21 cellular contexts compared by ENCODE assay signal in the genomic region with DNA sequence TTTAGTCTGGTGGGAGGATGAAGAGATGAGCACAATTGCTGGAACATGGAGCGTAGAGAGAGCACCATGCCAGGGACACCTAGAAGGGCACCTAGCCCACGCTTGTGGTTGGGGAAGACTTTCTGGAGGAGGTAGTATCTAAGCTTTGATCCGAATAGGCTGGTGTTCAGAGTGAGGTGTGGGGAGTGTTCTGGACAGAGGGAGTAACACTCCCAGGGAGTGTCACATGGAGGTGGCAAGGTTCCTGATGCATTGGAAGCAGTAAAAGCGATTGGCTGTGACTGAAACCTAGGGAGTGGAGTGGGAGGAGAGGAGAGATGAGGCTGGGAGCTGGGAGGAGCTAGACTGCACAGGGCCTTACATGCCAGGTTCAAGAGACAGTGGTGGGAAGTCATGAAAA.
A peak's percentile ranks its signal among the peaks of the same experiment; 100 is the strongest.
DNase-seq lines count a peak whose midpoint lies in the region; ATAC-seq and TF ChIP-seq lines count a peak whose summit lies in the region.
"Had no signal": no experiment of that assay in that cellular context is flagged by ENCODE, and none has a peak within 500 bp of the region (broad histone marks: within the 10 kb centered on the region; RNA-seq: fewer than 3 reads in every experiment).

No MANE protein-coding gene starts in this region.

- intact Hi-C loops in A673 (cut with micrococcal nuclease; ENCODE audit: unreplicated experiment), result no loop called here
- intact Hi-C loops in left lung (cut with DNase I), result no loop called here

- in situ Hi-C loops in Caki2 (cut with HindIII; ENCODE audit: low pct_unique_long_range_greater_than_20kb, low sequenced_read_pairs), result no loop called here

- CTCF ChIA-PET in A673 (lab: Charles Lee), result no interaction called here

- no peak for ATAC-seq in left lung
- no peak for ATAC-seq in HG02885 (IDR thresholded peaks at IDR 0.05; ENCODE audit: poor library complexity, unreplicated experiment)

- H3K4me3 ChIP-seq in A673 (ENCODE audit: low read depth, low read length, poor library complexity, severe bottlenecking), result no peak overlapping the region
- H3K4me3 ChIP-seq in left lung, result no peak overlapping the region
- H3K4me3 ChIP-seq: BLaER1, GM23248, MG63, SJSA1 had no signal

- H3K27me3 ChIP-seq in A673 (replicated peaks; ENCODE audit: insufficient read depth, low read depth, low read length, poor library complexity) (no peaks in the 10 kb centered on the region), left lung (peaks cover 0 to 11% of the 10 kb centered on the region in 2 donors)
- H3K27me3 ChIP-seq: BLaER1, MG63, SJSA1 had no signal

- H3K36me3 Mint-ChIP-seq in nephron progenitor cell (ENCODE audit: low read depth), result peaks cover 5% of the 10 kb centered on the region
- H3K36me3 Mint-ChIP-seq: CD8-positive, alpha-beta memory T cell had no signal

- TF ChIP-seq CTCF in A673 (conservative IDR thresholded peaks at IDR 0.05; ENCODE audit: low read depth, low read length) (no peak), nephron progenitor cell (IDR thresholded peaks at IDR 0.05) (no peak), left lung (IDR thresholded peaks at IDR 0.05) (no peak)

- H3K4me1 ChIP-seq in A673 (ENCODE audit: insufficient read depth, low read length, poor library complexity, severe bottlenecking) (peaks cover 11% of the 10 kb centered on the region), left lung (no peaks in the 10 kb centered on the region)
- H3K4me1 ChIP-seq: SJSA1 had no signal

- H3K27ac ChIP-seq in A673 (ENCODE audit: low read depth, low read length, poor library complexity, severe bottlenecking) (no peak overlapping the region), cingulate gyrus (ENCODE audit: low read depth, low read length) (peak overlapping the region; percentile 47), left lung (no peak overlapping the region)
- H3K27ac ChIP-seq: BLaER1, GM23248, SJSA1 had no signal

- H3K9me3 Mint-ChIP-seq in nephron progenitor cell, result peaks cover 5% of the 10 kb centered on the region

- H3K27ac Mint-ChIP-seq in nephron progenitor cell, result peak overlapping the region; percentile 18
- H3K27ac Mint-ChIP-seq: CD8-positive, alpha-beta memory T cell; HFFc6 had no signal

- peaks cover 26% of the 10 kb centered on the region for H3K27me3 Mint-ChIP-seq in nephron progenitor cell (ENCODE audit: low read depth, poor library complexity)

- peaks cover 71% of the 10 kb centered on the region for H3K4me1 Mint-ChIP-seq in nephron progenitor cell
- H3K4me1 Mint-ChIP-seq: CD8-positive, alpha-beta memory T cell had no signal

- peak; percentile 27 for DNase-seq in A673 (ENCODE audit: low spot score)
- peak; percentile 22 for DNase-seq in Caki2 (ENCODE audit: low read depth)
- no peak for DNase-seq in nephron progenitor cell
- DNase-seq in 8988T, result no peak
- no peak for DNase-seq in left lung
- DNase-seq: CD8-positive, alpha-beta memory T cell; DMS 273 treated with DMSO at 0.1 percent for 48 hours; GM23248; HFFc6; MG63; NCI-H1105; NCI-H2029 treated with DMSO at 0.1 percent for 48 hours; NCI-H2227 treated with DMSO at 0.1 percent for 48 hours; NCI-H526; NK-92 treated with Interleukin-12 subunit alpha and Interleukin-12 subunit beta, amount 100 ng/mL, for 24 hours; OCI-M1; RPMI8226 had no signal

- no peak overlapping the region for H3K4me3 Mint-ChIP-seq in nephron progenitor cell
- H3K4me3 Mint-ChIP-seq: CD8-positive, alpha-beta memory T cell; HFFc6 had no signal

- POLR2A ChIA-PET in A673 (lab: Charles Lee; ENCODE audit: low non-redundant PET), result no interaction called here

- no peaks in the 10 kb centered on the region for H3K36me3 ChIP-seq in A673 (ENCODE audit: insufficient read depth, low read length, poor library complexity, severe bottlenecking)
- H3K36me3 ChIP-seq in left lung, result no peaks in the 10 kb centered on the region
- H3K36me3 ChIP-seq: BLaER1, MG63, SJSA1 had no signal

- no peaks in the 10 kb centered on the region for H3K9me3 ChIP-seq in A673 (ENCODE audit: low read depth, low read length, poor library complexity, severe bottlenecking)
- H3K9me3 ChIP-seq in left lung, result no peaks in the 10 kb centered on the region
- H3K9me3 ChIP-seq: BLaER1, MG63, SJSA1 had no signal

- BruUV-seq in A673 (replicated peaks; lab: Mats Ljungman, UMichigan), result no TSS peak

Comparison
In these comparisons a context has a peak if more than half of its experiments do, and no peak if none do; other contexts are left out.
1. DNase-seq: peak in A673 (single experiment) and Caki2 (single experiment); none in nephron progenitor cell (single experiment), 8988T (single experiment) and left lung (0 of 2).